ENCODE assay signal across 9 cellular contexts in the genomic region with DNA sequence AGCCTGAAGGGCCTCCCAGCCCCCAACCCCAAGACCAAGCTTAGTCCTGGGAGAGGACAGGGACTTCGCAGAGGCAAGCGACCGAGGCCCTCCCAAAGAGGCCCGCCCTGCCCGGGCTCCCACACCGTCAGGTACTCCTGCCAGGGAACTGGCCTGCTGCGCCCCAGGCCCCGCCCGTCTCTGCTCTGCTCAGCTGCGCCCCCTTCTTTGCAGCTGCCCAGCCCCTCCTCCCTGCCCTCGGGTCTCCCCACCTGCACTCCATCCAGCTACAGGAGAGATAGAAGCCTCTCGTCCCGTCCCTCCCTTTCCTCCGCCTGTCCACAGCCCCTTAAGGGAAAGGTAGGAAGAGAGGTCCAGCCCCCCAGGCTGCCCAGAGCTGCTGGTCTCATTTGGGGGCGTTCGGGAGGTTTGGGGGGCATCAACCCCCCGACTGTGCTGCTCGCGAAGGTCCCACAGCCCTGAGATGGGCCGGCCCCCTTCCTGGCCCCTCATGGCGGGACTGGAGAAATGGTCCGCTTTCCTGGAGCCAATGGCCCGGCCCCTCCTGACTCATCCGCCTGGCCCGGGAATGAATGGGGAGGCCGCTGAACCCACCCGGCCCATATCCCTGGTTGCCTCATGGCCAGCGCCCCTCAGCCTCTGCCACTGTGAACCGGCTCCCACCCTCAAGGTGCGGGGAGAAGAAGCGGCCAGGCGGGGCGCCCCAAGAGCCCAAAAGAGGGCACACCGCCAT. TPM values are rescaled to one million over a fixed set of nuclear protein-coding genes. Genes with fewer than 3 reads are reported as not detected.
DNase-seq lines count a peak whose midpoint lies in the region; ATAC-seq, FAIRE-seq and TF ChIP-seq lines count a peak whose summit lies in the region.
"Had no signal": no experiment of that assay in that cellular context is flagged by ENCODE, and none has a peak within 500 bp of the region (broad histone marks: within the 10 kb centered on the region; RNA-seq: fewer than 3 reads in every experiment).

No MANE protein-coding gene starts in this region.

- no peaks in the 10 kb centered on the region for H3K36me3 ChIP-seq in K562 (ENCODE audit: control insufficient read depth, insufficient read depth, low read length)

- H3K9me3 ChIP-seq in K562 (replicated peaks; ENCODE audit: control insufficient read depth, insufficient read depth, low read depth, low read length), result no peaks in the 10 kb centered on the region

- in situ Hi-C loops in K562 (cut with MboI), result no loop called here

- POLR2A ChIA-PET in K562 (lab: Yijun Ruan, JAX), result interaction anchor here (3.5 kb wide), 1 partner anchor 23 kb away, joined by 18 read pairs; a partner anchor contains a TSS

- H3K79me2 ChIP-seq in K562 (ENCODE audit: control insufficient read depth, insufficient read depth, low read length), result no peaks in the 10 kb centered on the region

- WGBS in K562 (ENCODE audit: insufficient coverage, low coverage, missing lambda C conversion rate), result 13% methylated on average over 24 of the region's 34 CpGs

- TF ChIP-seq RAD21 in K562 (CRISPR knock-in tag; conservative IDR thresholded peaks at IDR 0.05 in 1 of 2, IDR thresholded peaks at IDR 0.05 in 1 of 2), result no peak; a peak in 1 of 4 replicates

- H4K20me1 ChIP-seq in K562 (replicated peaks; ENCODE audit: control insufficient read depth, insufficient read depth, low read length), result no peaks in the 10 kb centered on the region

- H3K27me3 ChIP-seq in K562 (ENCODE audit: control insufficient read depth in 2 of 2, insufficient read depth in 2 of 2, low read length in 2 of 2), result peaks cover 0 to 16% of the 10 kb centered on the region in 2 experiments; a peak in 3 of 5 replicates

- FAIRE-seq in K562 (lab: Jason Lieb, UNC), result no peak

- BruUV-seq in K562 (replicated peaks; lab: Mats Ljungman, UMichigan), result no TSS peak

- H3K9me3 Mint-ChIP-seq in T-helper 2 cell treated with Interferon-gamma antibody and Interleukin-4, amounts not matched to agents 5 μg/mL and 100 μg/mL, for 36 hours, result no peaks in the 10 kb centered on the region
- H3K9me3 Mint-ChIP-seq in stimulated activated naive B cell treated with anti-CD40 and anti-IgM and Interleukin-4, amounts not matched to agents 10 μg/mL and 1 μg/mL and 100 μg/mL, for 72 hours, result no peaks in the 10 kb centered on the region
- H3K9me3 Mint-ChIP-seq: activated naive CD4-positive, alpha-beta T cell treated with anti-CD3 and anti-CD28 coated beads, Interleukin-2, amount 50 U/mL, for 24 hours had no signal

- H3K4me3 ChIP-seq in K562, result peak overlapping the region; percentile 45

- H3K27ac ChIP-seq in K562 (ENCODE audit: extremely low read depth, low read depth, low read length), result no peak overlapping the region

- intact Hi-C loops in K562 (cut with micrococcal nuclease), result no loop called here

- H3K4me1 Mint-ChIP-seq in T-helper 2 cell treated with Interferon-gamma antibody and Interleukin-4, amounts not matched to agents 5 μg/mL and 100 μg/mL, for 36 hours (ENCODE audit: low read depth), result peaks cover 3% of the 10 kb centered on the region
- peaks cover 8 to 16% of the 10 kb centered on the region in 2 donors for H3K4me1 Mint-ChIP-seq in stimulated activated naive B cell treated with anti-CD40 and anti-IgM and Interleukin-4, amounts not matched to agents 10 μg/mL and 1 μg/mL and 100 μg/mL, for 72 hours

- H3K27me3 Mint-ChIP-seq in T-helper 2 cell treated with Interferon-gamma antibody and Interleukin-4, amounts not matched to agents 5 μg/mL and 100 μg/mL, for 36 hours (ENCODE audit: low read depth), result peaks cover 47% of the 10 kb centered on the region
- H3K27me3 Mint-ChIP-seq in stimulated activated naive B cell treated with anti-CD40 and anti-IgM and Interleukin-4, amounts not matched to agents 10 μg/mL and 1 μg/mL and 100 μg/mL, for 72 hours, result peaks cover 54 to 85% of the 10 kb centered on the region in 2 donors

- peaks cover 0 to 44% of the 10 kb centered on the region in 2 experiments; a peak in 3 of 5 replicates for H3K4me1 ChIP-seq in K562 (replicated peaks in 1 of 2; ENCODE audit: control insufficient read depth in 2 of 2, insufficient read depth in 2 of 2, low read length in 2 of 2)

- TF ChIP-seq EP300 in K562 (IDR thresholded peaks at IDR 0.05; ENCODE audit: low read length), result no peak

- H2AFZ ChIP-seq in K562 (ENCODE audit: low read depth, low read length), result peak overlapping the region; percentile 88; the same call in 1 of the 2 replicates

- CTCF ChIA-PET in K562 (lab: Yijun Ruan, JAX; ENCODE audit: low intra/inter-chr PET ratio), result no interaction called here

- TF ChIP-seq CTCF in K562 (IDR thresholded peaks at IDR 0.05 in 2 of 3, conservative IDR thresholded peaks at IDR 0.05 in 1 of 3; ENCODE audit: insufficient read depth in 2 of 3, low read depth in 1 of 3, low read length in 3 of 3), result peak in 2 of 3 experiments; percentile 17 to 35; a peak in 4 of 6 replicates

- ATAC-seq in K562, result peak; percentile 22
- no peak for ATAC-seq in stimulated activated naive B cell treated with anti-CD40 and anti-IgM and Interleukin-4, amounts not matched to agents 10 μg/mL and 1 μg/mL and 100 μg/mL, for 72 hours (replicated peaks)
- no peak for ATAC-seq in GM21447 (IDR thresholded peaks at IDR 0.05; ENCODE audit: unreplicated experiment)

- DNase-seq in T-helper 2 cell treated with Interferon-gamma antibody and Interleukin-4, amounts not matched to agents 5 μg/mL and 100 μg/mL, for 36 hours (ENCODE audit: low spot score), result no peak
- DNase-seq in T-helper 2 cell (no peak), K562 (ENCODE audit: extremely low read depth in 1 of 4, low spot score in 3 of 4) (peak in 3 of 4 experiments; percentile 19 to 50 (median 49)), iPS-NIHi7 (ENCODE audit: extremely low spot score) (peak; percentile 56), kidney tubule cell (ENCODE audit: low spot score) (no peak), NCI-H2081 treated with DMSO at 0.1 percent for 48 hours (lab: John Stamatoyannopoulos, UW) (no peak)
- DNase-seq in stimulated activated naive B cell treated with anti-CD40 and anti-IgM and Interleukin-4, amounts not matched to agents 10 μg/mL and 1 μg/mL and 100 μg/mL, for 72 hours, result no peak

- TF ChIP-seq POLR2A in K562 (conservative IDR thresholded peaks at IDR 0.05), result no peak

- peak overlapping the region; percentile 27 for H3K4me3 Mint-ChIP-seq in T-helper 2 cell treated with Interferon-gamma antibody and Interleukin-4, amounts not matched to agents 5 μg/mL and 100 μg/mL, for 36 hours
- peak overlapping the region; percentile 33 to 34 for H3K4me3 Mint-ChIP-seq in stimulated activated naive B cell treated with anti-CD40 and anti-IgM and Interleukin-4, amounts not matched to agents 10 μg/mL and 1 μg/mL and 100 μg/mL, for 72 hours

- H3K9me1 ChIP-seq in K562 (ENCODE audit: control insufficient read depth, insufficient read depth, low read length), result no peaks in the 10 kb centered on the region

- no peaks in the 10 kb centered on the region for H3K36me3 Mint-ChIP-seq in T-helper 2 cell treated with Interferon-gamma antibody and Interleukin-4, amounts not matched to agents 5 μg/mL and 100 μg/mL, for 36 hours (ENCODE audit: low read depth)
- H3K36me3 Mint-ChIP-seq in stimulated activated naive B cell treated with anti-CD40 and anti-IgM and Interleukin-4, amounts not matched to agents 10 μg/mL and 1 μg/mL and 100 μg/mL, for 72 hours, result no peaks in the 10 kb centered on the region
- H3K36me3 Mint-ChIP-seq: activated naive CD4-positive, alpha-beta T cell treated with anti-CD3 and anti-CD28 coated beads, Interleukin-2, amount 50 U/mL, for 24 hours had no signal

- H3K27ac Mint-ChIP-seq in T-helper 2 cell treated with Interferon-gamma antibody and Interleukin-4, amounts not matched to agents 5 μg/mL and 100 μg/mL, for 36 hours, result no peak overlapping the region
- H3K27ac Mint-ChIP-seq in stimulated activated naive B cell treated with anti-CD40 and anti-IgM and Interleukin-4, amounts not matched to agents 10 μg/mL and 1 μg/mL and 100 μg/mL, for 72 hours, result no peak overlapping the region
- H3K27ac Mint-ChIP-seq: activated naive CD4-positive, alpha-beta T cell treated with anti-CD3 and anti-CD28 coated beads, Interleukin-2, amount 50 U/mL, for 24 hours had no signal

- H3K9ac ChIP-seq in K562 (ENCODE audit: insufficient read depth in 1 of 2, low read depth in 2 of 2, low read length in 2 of 2), result peak overlapping the region in 1 of 2 experiments; percentile 72; a peak in 1 of 4 replicates

- peak overlapping the region; percentile 76 for H3K4me2 ChIP-seq in K562 (ENCODE audit: insufficient read depth, low read length)

RNA-seq across cellular contexts. Expression of a gene that starts 21.9 kb away (rescaled TPM):
- total RNA-seq in K562 (2011; cell fraction: chromatin; rRNA removed; ENCODE audit: low replicate concordance), result 99.7 and 210 TPM in 2 replicates
- total RNA-seq in K562 (2011; cell fraction: nucleolus; rRNA removed), result 245 and 251 TPM in 2 replicates
- total RNA-seq in K562 (2011; cell fraction: nucleoplasm; rRNA removed), result 187 and 199 TPM in 2 replicates
- 325 and 442 TPM in 2 replicates for total RNA-seq in K562 (2014; rRNA removed)
- total RNA-seq in K562 (2014; rRNA removed; fragmentation: Illumina TruSeq; extraction: Trizol), result 120 and 140 TPM in 2 replicates
- total RNA-seq in K562 (2015; rRNA removed; fragmentation: Illumina TruSeq; extraction: Trizol), result 192 and 198 TPM in 2 replicates
- 472 and 483 TPM in 2 replicates for total RNA-seq in K562 (2021)
- 351 and 621 TPM in 2 replicates for polyA plus RNA-seq in K562 (2011; rRNA removed)
- 776 and 1,036 TPM in 2 replicates for polyA plus RNA-seq in K562 (2011; cell fraction: cytosol; rRNA removed)
- 257 and 274 TPM in 2 replicates for polyA plus RNA-seq in K562 (2011; cell fraction: nucleus; rRNA removed)
- polyA plus RNA-seq in K562 (2012), result 485 and 750 TPM in 2 replicates
- 593 and 811 TPM in 2 replicates for polyA plus RNA-seq in K562 (2014; fragmentation: Illumina TruSeq; extraction: Trizol)
- polyA plus RNA-seq in K562 (2014; fragmentation: Nextera tagmentation; extraction: Ambion mirVana), result 100 to 1,000 TPM in 1 of 2 experiments, 10 to 100 TPM in 1; 69.8 to 232 TPM
- 435 and 476 TPM in 2 replicates for polyA plus RNA-seq in K562 (2014; rRNA removed)
- polyA minus RNA-seq in K562 (2011; rRNA and poly(A)+ RNA removed), result 408 and 480 TPM in 2 replicates
- 429 and 660 TPM in 2 replicates for polyA minus RNA-seq in K562 (2011; cell fraction: cytosol; rRNA and poly(A)+ RNA removed)
- polyA minus RNA-seq in K562 (2011; cell fraction: nucleus; rRNA and poly(A)+ RNA removed), result 68.0 and 128 TPM in 2 replicates

RNA-seq across cellular contexts. Expression of a gene that starts 42.5 kb away (rescaled TPM):
- total RNA-seq in K562 (2011; cell fraction: chromatin; rRNA removed; ENCODE audit: low replicate concordance), result 16.4 and 31.0 TPM in 2 replicates
- 27.0 and 28.6 TPM in 2 replicates for total RNA-seq in K562 (2011; cell fraction: nucleolus; rRNA removed)
- 20.4 and 20.5 TPM in 2 replicates for total RNA-seq in K562 (2011; cell fraction: nucleoplasm; rRNA removed)
- total RNA-seq in K562 (2014; rRNA removed), result 42.2 and 50.8 TPM in 2 replicates
- 4.9 and 8.3 TPM in 2 replicates for total RNA-seq in K562 (2014; rRNA removed; fragmentation: Illumina TruSeq; extraction: Trizol)
- 18.9 and 23.2 TPM in 2 replicates for total RNA-seq in K562 (2015; rRNA removed; fragmentation: Illumina TruSeq; extraction: Trizol)
- 38.2 and 41.8 TPM in 2 replicates for total RNA-seq in K562 (2021)
- polyA plus RNA-seq in K562 (2011; rRNA removed), result 10.8 and 15.6 TPM in 2 replicates
- 12.7 and 22.3 TPM in 2 replicates for polyA plus RNA-seq in K562 (2011; cell fraction: cytosol; rRNA removed)
- polyA plus RNA-seq in K562 (2011; cell fraction: nucleus; rRNA removed), result 44.7 and 65.7 TPM in 2 replicates
- 28.9 and 30.6 TPM in 2 replicates for polyA plus RNA-seq in K562 (2012)
- polyA plus RNA-seq in K562 (2014; fragmentation: Illumina TruSeq; extraction: Trizol), result 12.5 and 20.9 TPM in 2 replicates
- 1 to 10 TPM; 3.2 to 3.8 TPM for polyA plus RNA-seq in K562 (2014; fragmentation: Nextera tagmentation; extraction: Ambion mirVana)
- polyA plus RNA-seq in K562 (2014; rRNA removed), result 34.3 and 48.7 TPM in 2 replicates
- 1.9 and 2.0 TPM in 2 replicates for polyA minus RNA-seq in K562 (2011; rRNA and poly(A)+ RNA removed)
- 2.3 and 5.9 TPM in 2 replicates for polyA minus RNA-seq in K562 (2011; cell fraction: cytosol; rRNA and poly(A)+ RNA removed)
- 6.9 and 8.2 TPM in 2 replicates for polyA minus RNA-seq in K562 (2011; cell fraction: nucleus; rRNA and poly(A)+ RNA removed)

RNA-seq across cellular contexts. Expression of a gene that starts 48.5 kb away (rescaled TPM):
- 49.1 and 124 TPM in 2 replicates for total RNA-seq in K562 (2011; cell fraction: chromatin; rRNA removed; ENCODE audit: low replicate concordance)
- 125 and 127 TPM in 2 replicates for total RNA-seq in K562 (2011; cell fraction: nucleolus; rRNA removed)
- total RNA-seq in K562 (2011; cell fraction: nucleoplasm; rRNA removed), result 91.0 and 99.2 TPM in 2 replicates
- total RNA-seq in K562 (2014; rRNA removed), result 228 and 230 TPM in 2 replicates
- total RNA-seq in K562 (2014; rRNA removed; fragmentation: Illumina TruSeq; extraction: Trizol), result 26.7 and 47.2 TPM in 2 replicates
- 83.8 and 90.1 TPM in 2 replicates for total RNA-seq in K562 (2015; rRNA removed; fragmentation: Illumina TruSeq; extraction: Trizol)
- 112 and 120 TPM in 2 replicates for total RNA-seq in K562 (2021)
- polyA plus RNA-seq in K562 (2011; rRNA removed), result 65.9 and 115 TPM in 2 replicates
- polyA plus RNA-seq in K562 (2011; cell fraction: cytosol; rRNA removed), result 142 and 334 TPM in 2 replicates
- 277 and 406 TPM in 2 replicates for polyA plus RNA-seq in K562 (2011; cell fraction: nucleus; rRNA removed)
- 90.3 and 111 TPM in 2 replicates for polyA plus RNA-seq in K562 (2012)
- 81.0 and 93.0 TPM in 2 replicates for polyA plus RNA-seq in K562 (2014; fragmentation: Illumina TruSeq; extraction: Trizol)
- polyA plus RNA-seq in K562 (2014; fragmentation: Nextera tagmentation; extraction: Ambion mirVana), result 10 to 100 TPM; 34.9 to 77.0 TPM
- polyA plus RNA-seq in K562 (2014; rRNA removed), result 154 and 166 TPM in 2 replicates
- 25.6 and 46.0 TPM in 2 replicates for polyA minus RNA-seq in K562 (2011; rRNA and poly(A)+ RNA removed)
- 61.9 and 66.6 TPM in 2 replicates for polyA minus RNA-seq in K562 (2011; cell fraction: cytosol; rRNA and poly(A)+ RNA removed)
- 48.2 and 76.1 TPM in 2 replicates for polyA minus RNA-seq in K562 (2011; cell fraction: nucleus; rRNA and poly(A)+ RNA removed)

RNA-seq across cellular contexts. Expression of a gene that starts 53.8 kb away (rescaled TPM):
- not detected in 2 replicates for total RNA-seq in K562 (2011; cell fraction: chromatin; rRNA removed; ENCODE audit: low replicate concordance)
- total RNA-seq in K562 (2011; cell fraction: nucleolus; rRNA removed), result not detected in 2 replicates
- not detected in 2 replicates for total RNA-seq in K562 (2011; cell fraction: nucleoplasm; rRNA removed)
- not detected in 2 replicates for total RNA-seq in K562 (2014; rRNA removed)
- not detected in 2 replicates for total RNA-seq in K562 (2014; rRNA removed; fragmentation: Illumina TruSeq; extraction: Trizol)
- not detected in 2 replicates for total RNA-seq in K562 (2015; rRNA removed; fragmentation: Illumina TruSeq; extraction: Trizol)
- total RNA-seq in K562 (2021), result not detected in 2 replicates
- polyA plus RNA-seq in K562 (2011; rRNA removed), result not detected in 2 replicates
- not detected in 2 replicates for polyA plus RNA-seq in K562 (2011; cell fraction: cytosol; rRNA removed)
- polyA plus RNA-seq in K562 (2011; cell fraction: nucleus; rRNA removed), result not detected in 2 replicates
- not detected in 2 replicates for polyA plus RNA-seq in K562 (2012)
- polyA plus RNA-seq in K562 (2014; fragmentation: Illumina TruSeq; extraction: Trizol), result not detected in 2 replicates
- not detected for polyA plus RNA-seq in K562 (2014; fragmentation: Nextera tagmentation; extraction: Ambion mirVana)
- polyA plus RNA-seq in K562 (2014; rRNA removed), result not detected in 2 replicates
- not detected in 2 replicates for polyA minus RNA-seq in K562 (2011; rRNA and poly(A)+ RNA removed)
- not detected in 2 replicates for polyA minus RNA-seq in K562 (2011; cell fraction: cytosol; rRNA and poly(A)+ RNA removed)
- not detected in 2 replicates for polyA minus RNA-seq in K562 (2011; cell fraction: nucleus; rRNA and poly(A)+ RNA removed)

Comparison
In these comparisons a context has a peak if more than half of its experiments do, and no peak if none do; other contexts are left out.
1. DNase-seq: peak in K562 (3 of 4) and iPS-NIHi7 (single experiment); none in T-helper 2 cell treated with Interferon-gamma antibody and Interleukin-4, amounts not matched to agents 5 μg/mL and 100 μg/mL, for 36 hours (single experiment), T-helper 2 cell (0 of 5), stimulated activated naive B cell treated with anti-CD40 and anti-IgM and Interleukin-4, amounts not matched to agents 10 μg/mL and 1 μg/mL and 100 μg/mL, for 72 hours (single experiment), kidney tubule cell (single experiment) and NCI-H2081 treated with DMSO at 0.1 percent for 48 hours (single experiment).